In genomic region chr7:55526770-55527169, GRCh38 we compare ENCODE assay signal across 8 cellular contexts. TPM values are rescaled to one million over a fixed set of nuclear protein-coding genes. Genes with fewer than 3 reads are reported as not detected.
DNase-seq lines count a peak whose midpoint lies in the region; ATAC-seq and TF ChIP-seq lines count a peak whose summit lies in the region.

No MANE protein-coding gene starts in this region.

- no peak overlapping the region for H3K4me3 ChIP-seq in esophagus muscularis mucosa

- H3K9me3 ChIP-seq in esophagus muscularis mucosa, result no peaks in the 10 kb centered on the region

- 64% methylated on average over 5 of the region's 5 CpGs for WGBS in esophagus muscularis mucosa

- TF ChIP-seq EP300 in esophagus muscularis mucosa (IDR thresholded peaks at IDR 0.05), result no peak

- H3K4me1 ChIP-seq in esophagus muscularis mucosa, result peaks cover 9 to 25% (median 20%) of the 10 kb centered on the region in 4 donors

- ATAC-seq in GM18502 (IDR thresholded peaks at IDR 0.05; ENCODE audit: poor library complexity, unreplicated experiment) (peak; percentile 64), HG02759 (IDR thresholded peaks at IDR 0.05; ENCODE audit: unreplicated experiment) (peak; percentile 60), HG03045 (IDR thresholded peaks at IDR 0.05; ENCODE audit: unreplicated experiment) (no peak)

- no peak overlapping the region for H3K27ac ChIP-seq in esophagus muscularis mucosa (replicated peaks in 1 of 4)

- H3K36me3 ChIP-seq in esophagus muscularis mucosa, result no peaks in the 10 kb centered on the region

- no peaks in the 10 kb centered on the region for H3K27me3 ChIP-seq in esophagus muscularis mucosa

- TF ChIP-seq POLR2A in esophagus muscularis mucosa (IDR thresholded peaks at IDR 0.05; ENCODE audit: low read depth), result no peak

- no peak for TF ChIP-seq CTCF in esophagus muscularis mucosa (IDR thresholded peaks at IDR 0.05)

- peak; percentile 63 for DNase-seq in NCI-H2227 (lab: John Stamatoyannopoulos, UW; ENCODE audit: unreplicated experiment)
- DNase-seq in iPS-NIHi11 (ENCODE audit: low spot score), result peak; percentile 56
- DNase-seq in DMS79 (lab: John Stamatoyannopoulos, UW), result no peak
- DNase-seq in esophagus muscularis mucosa (ENCODE audit: extremely low spot score), result no peak
- DNase-seq in HuH-7 (ENCODE audit: low spot score), result no peak

- intact Hi-C loops in esophagus muscularis mucosa (cut with DNase I), result no loop called here

RNA-seq across cellular contexts. Expression of gene VOPP1, which starts 45.5 kb away (rescaled TPM):
- 10 to 100 TPM; 23.7 to 42.1 (median 37.5) TPM for total RNA-seq in esophagus muscularis mucosa

Comparison
In these comparisons a context has a peak if more than half of its experiments do, and no peak if none do; other contexts are left out.
1. DNase-seq: peak in NCI-H2227 (single experiment) and iPS-NIHi11 (single experiment); none in DMS79 (single experiment), esophagus muscularis mucosa (single experiment) and HuH-7 (single experiment).